In genomic region chr19:6733338-6734095, GRCh38 we compare ENCODE assay signal across 1 cellular context.
TF ChIP-seq lines count a peak whose summit lies in the region.

No MANE protein-coding gene starts in this region.

TF ChIP-seq in endothelial cell of umbilical vein, 7 proteins besides CTCF, POLR2A, EP300 and RAD21:
- TF ChIP-seq, protein P1, sequence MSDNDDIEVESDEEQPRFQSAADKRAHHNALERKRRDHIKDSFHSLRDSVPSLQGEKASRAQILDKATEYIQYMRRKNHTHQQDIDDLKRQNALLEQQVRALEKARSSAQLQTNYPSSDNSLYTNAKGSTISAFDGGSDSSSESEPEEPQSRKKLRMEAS (IDR thresholded peaks at IDR 0.05; ENCODE audit: insufficient read depth, insufficient read length) = no peak
- TF ChIP-seq EZH2 (IDR thresholded peaks at IDR 0.05; ENCODE audit: borderline replicate concordance, low read depth, low read length, severe bottlenecking) (no peak), FOS (IDR thresholded peaks at IDR 0.05; ENCODE audit: borderline replicate concordance, insufficient read depth, low read length) (no peak), MYC (IDR thresholded peaks at IDR 0.05; ENCODE audit: low read depth, low read length) (no peak), GATA2 (IDR thresholded peaks at IDR 0.05; ENCODE audit: insufficient read depth, insufficient read length, low read depth, low read length) (no peak), POLR2AphosphoS5 (IDR thresholded peaks at IDR 0.05; ENCODE audit: insufficient read depth, low read depth, low read length) (no peak), JUN (IDR thresholded peaks at IDR 0.05; ENCODE audit: borderline replicate concordance, insufficient read depth, insufficient read length, low read depth) (no peak)
